In genomic region chr2:152594792-152595191, GRCh38 we compare ENCODE assay signal across 1 cellular context.
TF ChIP-seq lines count a peak whose summit lies in the region.

No MANE protein-coding gene starts in this region.

TF ChIP-seq in IMR-90, 13 proteins besides CTCF, POLR2A, EP300 and RAD21 (continued from another document):
- TF ChIP-seq RCOR1 (IDR thresholded peaks at IDR 0.05; ENCODE audit: insufficient replicate concordance, low read length) (no peak), USF2 (IDR thresholded peaks at IDR 0.05; ENCODE audit: low read depth, low read length) (no peak)
